ENCODE assay signal across 1 cellular context in genomic region chr10:114166053-114166452, GRCh38.
TF ChIP-seq lines count a peak whose summit lies in the region.

No MANE protein-coding gene starts in this region.

TF ChIP-seq in H1, 55 proteins besides CTCF, POLR2A, EP300 and RAD21 (continued from another document):
- TF ChIP-seq CHD7 (IDR thresholded peaks at IDR 0.05; ENCODE audit: insufficient replicate concordance, low read length) (peak; percentile 24), TEAD4 (IDR thresholded peaks at IDR 0.05; ENCODE audit: low read depth, low read length) (0 out of 2 replicates have a peak, but pooled peaks have one; percentile 29)
